Comparison of ENCODE assay signal across 31 cellular contexts in the genomic region with DNA sequence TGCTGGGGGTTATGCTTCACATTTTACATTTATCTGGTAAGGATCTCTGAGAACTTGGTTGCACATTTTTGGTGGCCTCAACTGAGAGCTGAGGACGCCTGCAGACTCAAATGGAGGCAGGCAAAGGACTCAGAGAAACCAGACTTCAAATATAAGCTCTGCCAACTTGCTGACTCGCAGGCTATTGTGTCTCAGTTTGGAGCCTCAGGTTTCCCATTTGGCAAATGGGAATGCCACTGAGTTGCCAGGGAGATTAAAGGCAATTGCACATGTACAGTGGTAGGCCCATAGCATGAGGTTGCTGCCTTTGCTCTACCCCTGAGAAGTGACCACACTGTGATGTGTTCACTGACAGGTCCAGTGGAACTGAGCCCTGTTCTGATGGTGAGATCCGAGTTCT.
DNase-seq lines count a peak whose midpoint lies in the region; ATAC-seq, FAIRE-seq and TF ChIP-seq lines count a peak whose summit lies in the region.
"Had no signal": no experiment of that assay in that cellular context is flagged by ENCODE, and none has a peak within 500 bp of the region (broad histone marks: within the 10 kb centered on the region; RNA-seq: fewer than 3 reads in every experiment).

No MANE protein-coding gene starts in this region.

- CTCF ChIA-PET in A549 (lab: Yijun Ruan, JAX) = interaction anchor here (0.8 to 1.5 kb wide), 6 partner anchors 10 to 158 kb away, joined by 3 to 5 read pairs (median 4); no protein-coding TSS in a partner anchor
- CTCF ChIA-PET in PC-3 (lab: Charles Lee) = no interaction called here

- H3K4me1 ChIP-seq in A549 (peaks cover 23% of the 10 kb centered on the region), PC-3 (ENCODE audit: insufficient read depth, low read length) (no peaks in the 10 kb centered on the region; the same call in 1 of the 2 replicates), neural progenitor cell (peaks cover 20% of the 10 kb centered on the region)
- H3K4me1 ChIP-seq: left ventricle myocardium inferior, upper lobe of right lung had no signal

- no peaks in the 10 kb centered on the region for H3K36me3 ChIP-seq in PC-3 (ENCODE audit: low read depth, low read length)
- H3K36me3 ChIP-seq in neural progenitor cell = no peaks in the 10 kb centered on the region
- H3K36me3 ChIP-seq: left ventricle myocardium inferior, upper lobe of right lung had no signal

- intact Hi-C loops in PC-3 (cut with micrococcal nuclease) = loop anchor here (5.0 kb wide), 1 partner anchor 102 kb away; no protein-coding TSS in a partner anchor

- H3F3A ChIP-seq in PC-3 (ENCODE audit: low read length, unreplicated experiment) (no peaks in the 10 kb centered on the region), neural progenitor cell (ENCODE audit: low read depth) (no peaks in the 10 kb centered on the region)

- no peak for TF ChIP-seq EP300 in A549 (IDR thresholded peaks at IDR 0.05)

- H3K36me3 Mint-ChIP-seq in endothelial cell (ENCODE audit: low read depth, unreplicated experiment) (no peaks in the 10 kb centered on the region), neural progenitor cell (peaks cover 6% of the 10 kb centered on the region)
- H3K36me3 Mint-ChIP-seq: activated naive CD4-positive, alpha-beta T cell treated with anti-CD3 and anti-CD28 coated beads, Interleukin-2, amount 10 ng/mL, durations not matched to agents 7 days and 5 days had no signal

- H3K27me3 Mint-ChIP-seq in endothelial cell (ENCODE audit: unreplicated experiment) = no peaks in the 10 kb centered on the region
- peaks cover 7% of the 10 kb centered on the region for H3K27me3 Mint-ChIP-seq in neural progenitor cell (ENCODE audit: insufficient read depth, low read depth)
- peaks cover 23% of the 10 kb centered on the region for H3K27me3 Mint-ChIP-seq in stimulated activated naive CD8-positive, alpha-beta T cell treated with anti-CD3 and anti-CD28 coated beads, Interleukin-15, amount 100 ng/mL, for 72 hours
- H3K27me3 Mint-ChIP-seq: activated naive CD4-positive, alpha-beta T cell treated with anti-CD3 and anti-CD28 coated beads, Interleukin-2, amount 10 ng/mL, durations not matched to agents 7 days and 5 days had no signal

- 0 out of 3 replicates have a peak overlapping the region, but pooled peaks have one; percentile 2 for H3K4me2 ChIP-seq in A549
- H3K4me2 ChIP-seq in PC-3 (ENCODE audit: low read length) = no peak overlapping the region
- H3K4me2 ChIP-seq in neural progenitor cell = peak overlapping the region; percentile 34

- TF ChIP-seq RAD21 in A549 (conservative IDR thresholded peaks at IDR 0.05 in 1 of 2, IDR thresholded peaks at IDR 0.05 in 1 of 2) = no peak

- H3K79me2 ChIP-seq in PC-3 (ENCODE audit: low read length) (no peaks in the 10 kb centered on the region), neural progenitor cell (ENCODE audit: low read depth) (no peaks in the 10 kb centered on the region)

- DNase-seq in A549 (ENCODE audit: low read depth in 1 of 2, low spot score in 1 of 2) (no peak), PC-3 (peak; percentile 63), endothelial cell (ENCODE audit: low spot score) (no peak), neural progenitor cell (ENCODE audit: low spot score) (no peak), amygdala (lab: John Stamatoyannopoulos, UW) (no peak), COLO829 (ENCODE audit: low spot score) (no peak)
- DNase-seq in stimulated activated naive CD8-positive, alpha-beta T cell treated with anti-CD3 and anti-CD28 coated beads, Interleukin-15, amount 100 ng/mL, for 72 hours = no peak
- DNase-seq: activated CD8-positive, alpha-beta memory T cell treated with anti-CD3 and anti-CD28 coated beads, Interleukin-2, amount 50 U/mL, for 48 hours; activated CD8-positive, alpha-beta T cell treated with anti-CD3 and anti-CD28 coated beads for 36 hours; activated naive CD4-positive, alpha-beta T cell treated with anti-CD3 and anti-CD28 coated beads, Interleukin-2, amount 10 ng/mL, durations not matched to agents 7 days and 5 days; amniotic stem cell; Calu3; DMS79; GDM1; head of caudate nucleus; left ventricle myocardium inferior; NCI-H1048; NCI-H187; NCI-H2171 treated with DMSO at 0.1 percent for 48 hours; NCI-H510A; NK-92 treated with Interleukin-12 subunit alpha and Interleukin-12 subunit beta, amount 100 ng/mL, for 24 hours; nucleus accumbens; stimulated activated CD4-positive, alpha-beta T cell treated with anti-CD3 and anti-CD28 coated beads, Interleukin-4, amount 100 ng/mL, for 4 hours; substantia nigra; T-helper 2 cell; upper lobe of right lung had no signal

- H3K4me1 Mint-ChIP-seq in endothelial cell (ENCODE audit: unreplicated experiment) (no peaks in the 10 kb centered on the region), neural progenitor cell (peaks cover 43% of the 10 kb centered on the region)
- no peaks in the 10 kb centered on the region for H3K4me1 Mint-ChIP-seq in stimulated activated naive CD8-positive, alpha-beta T cell treated with anti-CD3 and anti-CD28 coated beads, Interleukin-15, amount 100 ng/mL, for 72 hours
- H3K4me1 Mint-ChIP-seq: activated naive CD4-positive, alpha-beta T cell treated with anti-CD3 and anti-CD28 coated beads, Interleukin-2, amount 10 ng/mL, durations not matched to agents 7 days and 5 days; activated T-helper 17 cell treated with anti-CD3 and anti-CD28 coated beads, Interleukin-2, amount 50 U/mL, for 72 hours had no signal

- POLR2A ChIA-PET in A549 (lab: Yijun Ruan, JAX) = no interaction called here
- POLR2A ChIA-PET in PC-3 (lab: Charles Lee; ENCODE audit: unreplicated experiment) = interaction anchor here (0.5 kb wide), 1 partner anchor 628 kb away, joined by 4 read pairs; no protein-coding TSS in a partner anchor

- TF ChIP-seq CTCF in A549 (IDR thresholded peaks at IDR 0.05) = no peak
- TF ChIP-seq CTCF in PC-3 (conservative IDR thresholded peaks at IDR 0.05; ENCODE audit: low read depth, low read length) = no peak
- no peak for TF ChIP-seq CTCF in endothelial cell (IDR thresholded peaks at IDR 0.05; ENCODE audit: unreplicated experiment)
- no peak for TF ChIP-seq CTCF in neural progenitor cell (IDR thresholded peaks at IDR 0.05)

- 67% methylated on average over 3 of the region's 3 CpGs for WGBS in A549 (ENCODE audit: missing lambda C conversion rate)

- H4K20me1 ChIP-seq in PC-3 (ENCODE audit: low read length) (no peaks in the 10 kb centered on the region), neural progenitor cell (ENCODE audit: low read depth) (no peaks in the 10 kb centered on the region)

- BruUV-seq in PC-3 (replicated peaks; lab: Mats Ljungman, UMichigan) = no TSS peak

- H3K9ac ChIP-seq in PC-3 (ENCODE audit: low read length) = no peak overlapping the region
- no peak overlapping the region for H3K9ac ChIP-seq in neural progenitor cell

- H3K27me3 ChIP-seq in PC-3 (ENCODE audit: low read length) (no peaks in the 10 kb centered on the region), neural progenitor cell (no peaks in the 10 kb centered on the region)
- H3K27me3 ChIP-seq: upper lobe of right lung had no signal

- no peak for FAIRE-seq in A549 (lab: Jason Lieb, UNC)
- FAIRE-seq: A204.1, keratinocyte had no signal

- H3K4me3 ChIP-seq in A549 (no peak overlapping the region), PC-3 (ENCODE audit: low read length) (no peak overlapping the region), neural progenitor cell (no peak overlapping the region)
- H3K4me3 ChIP-seq: left ventricle myocardium inferior, upper lobe of right lung had no signal

- H3K9me3 ChIP-seq in A549 (no peaks in the 10 kb centered on the region), PC-3 (ENCODE audit: low read length) (no peaks in the 10 kb centered on the region), neural progenitor cell (ENCODE audit: low read depth) (no peaks in the 10 kb centered on the region)
- H3K9me3 ChIP-seq: left ventricle myocardium inferior, upper lobe of right lung had no signal

- H3K27ac ChIP-seq in A549 (peak overlapping the region in 1 of 2 experiments; percentile 43; a peak in 1 of 6 replicates), PC-3 (ENCODE audit: low read length) (no peak overlapping the region), neural progenitor cell (no peak overlapping the region)
- H3K27ac ChIP-seq: epithelial cell of prostate, left ventricle myocardium inferior, upper lobe of right lung had no signal

- H3K4me3 Mint-ChIP-seq in endothelial cell (ENCODE audit: unreplicated experiment) (no peak overlapping the region), neural progenitor cell (no peak overlapping the region)
- no peak overlapping the region for H3K4me3 Mint-ChIP-seq in stimulated activated naive CD8-positive, alpha-beta T cell treated with anti-CD3 and anti-CD28 coated beads, Interleukin-15, amount 100 ng/mL, for 72 hours
- H3K4me3 Mint-ChIP-seq: activated CD8-positive, alpha-beta T cell treated with anti-CD3 and anti-CD28 coated beads for 36 hours; activated naive CD4-positive, alpha-beta T cell treated with anti-CD3 and anti-CD28 coated beads, Interleukin-2, amount 10 ng/mL, durations not matched to agents 7 days and 5 days; activated T-helper 17 cell treated with anti-CD3 and anti-CD28 coated beads, Interleukin-2, amount 50 U/mL, for 72 hours had no signal

- H3K9me3 Mint-ChIP-seq in endothelial cell (ENCODE audit: unreplicated experiment) = no peaks in the 10 kb centered on the region
- H3K9me3 Mint-ChIP-seq in neural progenitor cell = no peaks in the 10 kb centered on the region
- H3K9me3 Mint-ChIP-seq in stimulated activated naive CD8-positive, alpha-beta T cell treated with anti-CD3 and anti-CD28 coated beads, Interleukin-15, amount 100 ng/mL, for 72 hours = no peaks in the 10 kb centered on the region
- H3K9me3 Mint-ChIP-seq: activated CD8-positive, alpha-beta T cell treated with anti-CD3 and anti-CD28 coated beads for 36 hours; activated naive CD4-positive, alpha-beta T cell treated with anti-CD3 and anti-CD28 coated beads, Interleukin-2, amount 10 ng/mL, durations not matched to agents 7 days and 5 days; activated T-helper 17 cell treated with anti-CD3 and anti-CD28 coated beads, Interleukin-2, amount 50 U/mL, for 72 hours had no signal

- H2AFZ ChIP-seq in PC-3 (ENCODE audit: low read length) (no peak overlapping the region), neural progenitor cell (replicated peaks) (no peak overlapping the region)

- H3K27ac Mint-ChIP-seq in endothelial cell (ENCODE audit: unreplicated experiment) (peak overlapping the region; percentile 48), neural progenitor cell (peak overlapping the region; percentile 64)
- H3K27ac Mint-ChIP-seq in stimulated activated naive CD8-positive, alpha-beta T cell treated with anti-CD3 and anti-CD28 coated beads, Interleukin-15, amount 100 ng/mL, for 72 hours = peak overlapping the region in 1 of 2 donors; percentile 55
- H3K27ac Mint-ChIP-seq: activated CD8-positive, alpha-beta T cell treated with anti-CD3 and anti-CD28 coated beads for 36 hours; activated naive CD4-positive, alpha-beta T cell treated with anti-CD3 and anti-CD28 coated beads, Interleukin-2, amount 10 ng/mL, durations not matched to agents 7 days and 5 days; activated T-helper 17 cell treated with anti-CD3 and anti-CD28 coated beads, Interleukin-2, amount 50 U/mL, for 72 hours had no signal

- ATAC-seq in A549 (no peak), PC-3 (peak; percentile 14; the same call in 1 of the 2 replicates), GM18505 (IDR thresholded peaks at IDR 0.05; ENCODE audit: unreplicated experiment) (no peak)
- no peak for ATAC-seq in stimulated activated naive CD8-positive, alpha-beta T cell treated with anti-CD3 and anti-CD28 coated beads, Interleukin-15, amount 100 ng/mL, for 72 hours
- ATAC-seq: activated CD8-positive, alpha-beta T cell treated with anti-CD3 and anti-CD28 coated beads for 36 hours; activated T-helper 17 cell treated with anti-CD3 and anti-CD28 coated beads, Interleukin-2, amount 50 U/mL, for 72 hours; upper lobe of right lung had no signal

- no peaks in the 10 kb centered on the region for H3K9me2 ChIP-seq in PC-3 (replicated peaks; ENCODE audit: low read length)

- TF ChIP-seq POLR2A in A549 (IDR thresholded peaks at IDR 0.05; ENCODE audit: low read length) (no peak), GM18505 (IDR thresholded peaks at IDR 0.05; ENCODE audit: borderline replicate concordance, extremely low read depth, insufficient read depth, insufficient read length) (no peak)
